ENCODE assay signal across 8 cellular contexts in genomic region chr13:98142427-98143156, GRCh38. TPM values are rescaled to one million over a fixed set of nuclear protein-coding genes. Genes with fewer than 3 reads are reported as not detected.
DNase-seq lines count a peak whose midpoint lies in the region; ATAC-seq and TF ChIP-seq lines count a peak whose summit lies in the region.

FARP1 (plus strand) TSS chr13:98143094; CDS start chr13:98213243, 70,149 bp downstream.

- peaks cover 62% of the 10 kb centered on the region for H3K27me3 Mint-ChIP-seq in activated T-cell treated with anti-CD3 and anti-CD28 coated beads, Interleukin-2, amount 50 U/mL, for 4 hours (ENCODE audit: low read depth)
- peaks cover 59 to 73% (median 63%) of the 10 kb centered on the region in 3 donors for H3K27me3 Mint-ChIP-seq in naive B cell

- H3K27me3 ChIP-seq in upper lobe of left lung: peaks cover 0 to 15% (median 0%) of the 10 kb centered on the region in 4 donors

- peak within 1 kb of the TSS; percentile 81 to 92 (median 85) for H3K27ac ChIP-seq in upper lobe of left lung

- in situ Hi-C loops in GM13977 (cut with MboI; ENCODE audit: low pct_unique_long_range_greater_than_20kb, low sequenced_read_pairs, unreplicated experiment): no loop called here

- peak within 1 kb of the TSS; percentile 60 for H3K4me3 Mint-ChIP-seq in activated T-cell treated with anti-CD3 and anti-CD28 coated beads, Interleukin-2, amount 50 U/mL, for 4 hours
- H3K4me3 Mint-ChIP-seq in naive B cell: peak within 1 kb of the TSS; percentile 60 to 85 (median 74)

- H3K36me3 Mint-ChIP-seq in activated T-cell treated with anti-CD3 and anti-CD28 coated beads, Interleukin-2, amount 50 U/mL, for 4 hours (ENCODE audit: insufficient read depth): no peaks in the 10 kb centered on the region
- H3K36me3 Mint-ChIP-seq in naive B cell: no peaks in the 10 kb centered on the region

- 0% methylated on average over 1 to 16 of the region's 95 CpGs for WGBS in upper lobe of left lung, 2 donors

- TF ChIP-seq CTCF in AG04449 (IDR thresholded peaks at IDR 0.05; ENCODE audit: insufficient read depth, low read length, missing control alignments) (peak; percentile 36), GM13977 (IDR thresholded peaks at IDR 0.05; ENCODE audit: extremely low read depth, insufficient read depth, missing control alignments) (peak; percentile 25), upper lobe of left lung (IDR thresholded peaks at IDR 0.05) (peak; percentile 56 to 95 (median 82))

- no peak for TF ChIP-seq EP300 in upper lobe of left lung (IDR thresholded peaks at IDR 0.05)

- DNase-seq in AG04449 (ENCODE audit: low read depth, low spot score) (no peak), GM13977 (ENCODE audit: low spot score) (peak; percentile 73), NCI-H2107 (lab: John Stamatoyannopoulos, UW) (peak; percentile 70), fibroblast of peridontal ligament (ENCODE audit: extremely low read depth) (peak; percentile 38), naive B cell (peak; percentile 12), upper lobe of left lung (peak; percentile 81 to 96)
- DNase-seq in activated T-cell treated with anti-CD3 and anti-CD28 coated beads, Interleukin-2, amount 50 U/mL, for 4 hours: no peak

- H3K9me3 Mint-ChIP-seq in activated T-cell treated with anti-CD3 and anti-CD28 coated beads, Interleukin-2, amount 50 U/mL, for 4 hours: no peaks in the 10 kb centered on the region
- H3K9me3 Mint-ChIP-seq in naive B cell: peaks cover 0 to 2% (median 0%) of the 10 kb centered on the region in 7 donors

- H3K4me1 Mint-ChIP-seq in activated T-cell treated with anti-CD3 and anti-CD28 coated beads, Interleukin-2, amount 50 U/mL, for 4 hours (ENCODE audit: low read depth): peaks cover 11% of the 10 kb centered on the region
- peaks cover 10 to 13% (median 10%) of the 10 kb centered on the region in 3 donors for H3K4me1 Mint-ChIP-seq in naive B cell

- peak in 2 of 4 donors; percentile 19 to 53 for TF ChIP-seq POLR2A in upper lobe of left lung (IDR thresholded peaks at IDR 0.05)

- peaks cover 11 to 35% (median 27%) of the 10 kb centered on the region in 4 donors for H3K4me1 ChIP-seq in upper lobe of left lung

- no peaks in the 10 kb centered on the region for H3K9me3 ChIP-seq in upper lobe of left lung

- POLR2A ChIA-PET in AG04449 (lab: Yijun Ruan, JAX): no interaction called here

- peak within 1 kb of the TSS; percentile 69 for H3K4me3 ChIP-seq in AG04449 (ENCODE audit: low read depth, low read length)
- H3K4me3 ChIP-seq in upper lobe of left lung: peak within 1 kb of the TSS; percentile 46 to 94 (median 82)

- H3K36me3 ChIP-seq in upper lobe of left lung: no peaks in the 10 kb centered on the region

- H3K27ac Mint-ChIP-seq in naive B cell: no peak within 1 kb of the TSS

- CTCF ChIA-PET in AG04449 (lab: Yijun Ruan, JAX): interaction anchor here (0.7 to 1.3 kb wide), 5 partner anchors 15 to 305 kb away, joined by 3 to 4 read pairs (median 3); no protein-coding TSS in a partner anchor

- peak; percentile 67 for ATAC-seq in HG02943 (IDR thresholded peaks at IDR 0.05; ENCODE audit: low read depth, unreplicated experiment)
- ATAC-seq in activated T-cell treated with anti-CD3 and anti-CD28 coated beads, Interleukin-2, amount 50 U/mL, for 4 hours: peak; percentile 82 to 88
- ATAC-seq in naive B cell (ENCODE audit: low read depth in 2 of 2): peak; percentile 68 to 72
- peak; percentile 92 to 94 for ATAC-seq in upper lobe of left lung (ENCODE audit: low FRiP score in 2 of 2)

RNA-seq across cellular contexts. Expression of gene FARP1, which starts in this region (rescaled TPM):
- under 1 TPM; 0.45 to 0.86 (median 0.63) TPM for total RNA-seq in activated T-cell treated with anti-CD3 and anti-CD28 coated beads, Interleukin-2, amount 50 U/mL, for 4 hours
- 1 to 10 TPM in 2 of 6 donors, under 1 TPM in 3, not detected in 1; 0.44 to 1.2 (median 0.86) TPM for polyA plus RNA-seq in naive B cell (ENCODE audit: low read depth in 6 of 6)
- total RNA-seq in upper lobe of left lung: 100 to 1,000 TPM in 2 of 6 donors, 10 to 100 TPM in 4; 65.7 to 111 (median 91.8) TPM

Comparison
In these comparisons a context has a peak if more than half of its experiments do, and no peak if none do; other contexts are left out.
1. RNA of gene FARP1 (total RNA-seq): 65.7 to 111 TPM in upper lobe of left lung; 0.45 to 0.86 TPM in activated T-cell treated with anti-CD3 and anti-CD28 coated beads, Interleukin-2, amount 50 U/mL, for 4 hours; every median in the first group is over 10 times any median in the second.
2. Peak in ATAC-seq in activated T-cell treated with anti-CD3 and anti-CD28 coated beads, Interleukin-2, amount 50 U/mL, for 4 hours; RNA of the gene not detected or under 1 TPM.
3. DNase-seq: peak in GM13977 (single experiment), NCI-H2107 (single experiment), fibroblast of peridontal ligament (single experiment), naive B cell (single experiment) and upper lobe of left lung (2 of 2); none in AG04449 (single experiment) and activated T-cell treated with anti-CD3 and anti-CD28 coated beads, Interleukin-2, amount 50 U/mL, for 4 hours (single experiment).
4. CTCF ChIP-seq: peak in every context shown above with its lines; median percentile 82 in upper lobe of left lung; 36 in AG04449; 25 in GM13977.
5. Peak in every context shown above with its lines, with median percentiles within 50 percentile points of each other: ATAC-seq.